ENCODE assay signal across 18 cellular contexts in genomic region chr10:13704969-13705368, GRCh38.
DNase-seq lines count a peak whose midpoint lies in the region; ATAC-seq, FAIRE-seq and TF ChIP-seq lines count a peak whose summit lies in the region.
"Had no signal": no experiment of that assay in that cellular context is flagged by ENCODE, and none has a peak within 500 bp of the region (broad histone marks: within the 10 kb centered on the region; RNA-seq: fewer than 3 reads in every experiment).

No MANE protein-coding gene starts in this region.

- H3K9me3 Mint-ChIP-seq in activated naive CD8-positive, alpha-beta T cell treated with anti-CD3 and anti-CD28 coated beads, Interleukin-2, amount 50 U/mL, for 24 hours, result no peaks in the 10 kb centered on the region
- H3K9me3 Mint-ChIP-seq: activated CD4-positive, alpha-beta memory T cell treated with anti-CD3 and anti-CD28 coated beads, Interleukin-2, amount 10 ng/mL, durations not matched to agents 7 days and 5 days; activated T-helper 17 cell treated with anti-CD3 and anti-CD28 coated beads, Interleukin-2, amount 50 U/mL, for 72 hours; CD14-positive monocyte; immature natural killer cell had no signal

- no peak for FAIRE-seq in D721Med (lab: Jason Lieb, UNC)
- FAIRE-seq: frontal cortex had no signal

- H3K4me1 Mint-ChIP-seq in T-helper 17 cell, result peaks cover 16% of the 10 kb centered on the region
- H3K4me1 Mint-ChIP-seq in activated naive CD8-positive, alpha-beta T cell treated with anti-CD3 and anti-CD28 coated beads, Interleukin-2, amount 50 U/mL, for 24 hours, result peaks cover 21% of the 10 kb centered on the region

- H3K27ac Mint-ChIP-seq in T-helper 17 cell, result peak overlapping the region; percentile 21
- H3K27ac Mint-ChIP-seq in activated naive CD8-positive, alpha-beta T cell treated with anti-CD3 and anti-CD28 coated beads, Interleukin-2, amount 50 U/mL, for 24 hours, result no peak overlapping the region
- H3K27ac Mint-ChIP-seq: activated CD4-positive, alpha-beta memory T cell treated with anti-CD3 and anti-CD28 coated beads, Interleukin-2, amount 10 ng/mL, durations not matched to agents 7 days and 5 days; activated T-helper 17 cell treated with anti-CD3 and anti-CD28 coated beads, Interleukin-2, amount 50 U/mL, for 72 hours had no signal

- TF ChIP-seq CTCF in fibroblast of pulmonary artery (IDR thresholded peaks at IDR 0.05; ENCODE audit: low read length, missing control alignments) (no peak), D721Med (IDR thresholded peaks at IDR 0.05; ENCODE audit: insufficient read depth, missing control alignments) (no peak)

- peaks cover 79% of the 10 kb centered on the region for H3K27me3 Mint-ChIP-seq in T-helper 17 cell
- peaks cover 32% of the 10 kb centered on the region for H3K27me3 Mint-ChIP-seq in activated naive CD8-positive, alpha-beta T cell treated with anti-CD3 and anti-CD28 coated beads, Interleukin-2, amount 50 U/mL, for 24 hours

- no peak overlapping the region for H3K4me3 Mint-ChIP-seq in T-helper 17 cell
- H3K4me3 Mint-ChIP-seq in activated naive CD8-positive, alpha-beta T cell treated with anti-CD3 and anti-CD28 coated beads, Interleukin-2, amount 50 U/mL, for 24 hours, result no peak overlapping the region
- H3K4me3 Mint-ChIP-seq: activated CD4-positive, alpha-beta memory T cell treated with anti-CD3 and anti-CD28 coated beads, Interleukin-2, amount 10 ng/mL, durations not matched to agents 7 days and 5 days; activated T-helper 17 cell treated with anti-CD3 and anti-CD28 coated beads, Interleukin-2, amount 50 U/mL, for 72 hours; immature natural killer cell had no signal

- no peaks in the 10 kb centered on the region for H3K9me3 ChIP-seq in T-helper 17 cell (ENCODE audit: control insufficient read depth, low read length, poor library complexity, severe bottlenecking)
- H3K9me3 ChIP-seq: prostate gland had no signal

- DNase-seq in T-helper 17 cell, result no peak
- DNase-seq in fibroblast of pulmonary artery (ENCODE audit: low read depth), result no peak
- DNase-seq in skeletal muscle cell (ENCODE audit: low read depth), result no peak
- DNase-seq in D721Med (ENCODE audit: insufficient read length, low spot score), result no peak
- DNase-seq in activated naive CD8-positive, alpha-beta T cell treated with anti-CD3 and anti-CD28 coated beads, Interleukin-2, amount 50 U/mL, for 24 hours, result no peak
- no peak for DNase-seq in HK-2 (ENCODE audit: unreplicated experiment)
- DNase-seq: activated CD4-positive, alpha-beta memory T cell treated with anti-CD3 and anti-CD28 coated beads, Interleukin-2, amount 10 ng/mL, durations not matched to agents 7 days and 5 days; anterior cingulate cortex; effector memory CD4-positive, alpha-beta T cell; HCEC 1CT; immature natural killer cell; SHP77 treated with DMSO at 0.1 percent for 48 hours had no signal

- H3K36me3 Mint-ChIP-seq in T-helper 17 cell (ENCODE audit: low read depth), result no peaks in the 10 kb centered on the region
- H3K36me3 Mint-ChIP-seq in activated naive CD8-positive, alpha-beta T cell treated with anti-CD3 and anti-CD28 coated beads, Interleukin-2, amount 50 U/mL, for 24 hours (ENCODE audit: low read depth), result no peaks in the 10 kb centered on the region
- H3K36me3 Mint-ChIP-seq: CD14-positive monocyte, immature natural killer cell had no signal

- H3K4me3 ChIP-seq in GM08714 (ENCODE audit: low read length) (peak overlapping the region; percentile 53; the same call in 1 of the 2 replicates), fibroblast of pulmonary artery (replicated peaks; ENCODE audit: low read depth, low read length) (peak overlapping the region; percentile 91), skeletal muscle cell (ENCODE audit: low read depth, low read length) (peak overlapping the region; percentile 75)

- ATAC-seq in T-helper 17 cell (no peak), HG03139 (IDR thresholded peaks at IDR 0.05; ENCODE audit: unreplicated experiment) (no peak)
- ATAC-seq in activated naive CD8-positive, alpha-beta T cell treated with anti-CD3 and anti-CD28 coated beads, Interleukin-2, amount 50 U/mL, for 24 hours, result no peak
- ATAC-seq: activated T-helper 17 cell treated with anti-CD3 and anti-CD28 coated beads, Interleukin-2, amount 50 U/mL, for 72 hours had no signal
